8 cellular contexts compared by ENCODE assay signal in genomic region chr11:32893947-32894827, GRCh38. TPM values are rescaled to one million over a fixed set of nuclear protein-coding genes. Genes with fewer than 3 reads are reported as not detected.
DNase-seq lines count a peak whose midpoint lies in the region; ATAC-seq and TF ChIP-seq lines count a peak whose summit lies in the region.

No MANE protein-coding gene starts in this region.

- 0% methylated on average over 15 to 21 of the region's 21 CpGs for WGBS in endodermal cell (ENCODE audit: insufficient coverage in 1 of 2, insufficient read length in 1 of 2), 2 experiments

- peak; percentile 20 for ATAC-seq in GM21390 (IDR thresholded peaks at IDR 0.05; ENCODE audit: unreplicated experiment)

- TF ChIP-seq CTCF in C4-2B (conservative IDR thresholded peaks at IDR 0.05) (no peak), endodermal cell (conservative IDR thresholded peaks at IDR 0.05) (no peak)

- peak overlapping the region; percentile 91 for H3K4me3 ChIP-seq in endodermal cell (ENCODE audit: low read length)

- H3K9ac ChIP-seq in endodermal cell (ENCODE audit: extremely low read depth, low read length, poor library complexity, severe bottlenecking): peak overlapping the region; percentile 76

- H3K27me3 Mint-ChIP-seq in endodermal cell (ENCODE audit: insufficient read depth): peaks cover 12% of the 10 kb centered on the region

- H3K27ac ChIP-seq in C4-2B (peak overlapping the region; percentile 96), endodermal cell (ENCODE audit: low read depth, low read length) (peak overlapping the region; percentile 92)

- H3K36me3 Mint-ChIP-seq in endodermal cell (ENCODE audit: low read depth): peaks cover 9% of the 10 kb centered on the region

- DNase-seq in NCI-H2029 treated with DMSO at 0.1 percent for 48 hours (lab: John Stamatoyannopoulos, UW): peak; percentile 76
- peak; percentile 16 for DNase-seq in T-helper 9 cell
- peak; percentile 71 for DNase-seq in endodermal cell
- peak; percentile 57 to 85 for DNase-seq in lung microvascular endothelial cell (ENCODE audit: low read depth in 2 of 2)
- DNase-seq in superior temporal gyrus (ENCODE audit: extremely low spot score): peak; percentile 55
- no peak for DNase-seq in NK-92 treated with Interleukin-12 subunit alpha and Interleukin-12 subunit beta, amount 100 ng/mL, for 24 hours (lab: John Stamatoyannopoulos, UW)

- H3K36me3 ChIP-seq in endodermal cell (ENCODE audit: control insufficient read depth, insufficient read depth, low read length): no peaks in the 10 kb centered on the region

- H3K4me3 Mint-ChIP-seq in endodermal cell: peak overlapping the region; percentile 96

- peaks cover 20% of the 10 kb centered on the region for H3K27me3 ChIP-seq in endodermal cell (ENCODE audit: control insufficient read depth, insufficient read depth, low read length, poor library complexity, severe bottlenecking)

- H3K27ac Mint-ChIP-seq in endodermal cell: peak overlapping the region; percentile 94

- H3K4me1 ChIP-seq in endodermal cell (ENCODE audit: control insufficient read depth, insufficient read depth, low read length): peaks cover 3% of the 10 kb centered on the region

- H3K4me1 Mint-ChIP-seq in endodermal cell: peaks cover 35% of the 10 kb centered on the region

- H3K9me3 ChIP-seq in endodermal cell (ENCODE audit: control insufficient read depth, low read length): peaks cover 5% of the 10 kb centered on the region

- peaks cover 10% of the 10 kb centered on the region for H3K9me3 Mint-ChIP-seq in endodermal cell

RNA-seq across cellular contexts. Expression of gene QSER1, which starts 1.6 kb away (rescaled TPM):
- total RNA-seq in endodermal cell: 10 to 100 TPM; 66.5 to 82.0 TPM
- polyA plus RNA-seq in endodermal cell (2013, experiment 1 of 2): 40.1 TPM
- polyA plus RNA-seq in endodermal cell (2013, experiment 2 of 2): 40.0 TPM
- total RNA-seq in lung microvascular endothelial cell: 8.3 and 8.7 TPM in 2 replicates
